ENCODE assay signal across 20 cellular contexts in the genomic region with DNA sequence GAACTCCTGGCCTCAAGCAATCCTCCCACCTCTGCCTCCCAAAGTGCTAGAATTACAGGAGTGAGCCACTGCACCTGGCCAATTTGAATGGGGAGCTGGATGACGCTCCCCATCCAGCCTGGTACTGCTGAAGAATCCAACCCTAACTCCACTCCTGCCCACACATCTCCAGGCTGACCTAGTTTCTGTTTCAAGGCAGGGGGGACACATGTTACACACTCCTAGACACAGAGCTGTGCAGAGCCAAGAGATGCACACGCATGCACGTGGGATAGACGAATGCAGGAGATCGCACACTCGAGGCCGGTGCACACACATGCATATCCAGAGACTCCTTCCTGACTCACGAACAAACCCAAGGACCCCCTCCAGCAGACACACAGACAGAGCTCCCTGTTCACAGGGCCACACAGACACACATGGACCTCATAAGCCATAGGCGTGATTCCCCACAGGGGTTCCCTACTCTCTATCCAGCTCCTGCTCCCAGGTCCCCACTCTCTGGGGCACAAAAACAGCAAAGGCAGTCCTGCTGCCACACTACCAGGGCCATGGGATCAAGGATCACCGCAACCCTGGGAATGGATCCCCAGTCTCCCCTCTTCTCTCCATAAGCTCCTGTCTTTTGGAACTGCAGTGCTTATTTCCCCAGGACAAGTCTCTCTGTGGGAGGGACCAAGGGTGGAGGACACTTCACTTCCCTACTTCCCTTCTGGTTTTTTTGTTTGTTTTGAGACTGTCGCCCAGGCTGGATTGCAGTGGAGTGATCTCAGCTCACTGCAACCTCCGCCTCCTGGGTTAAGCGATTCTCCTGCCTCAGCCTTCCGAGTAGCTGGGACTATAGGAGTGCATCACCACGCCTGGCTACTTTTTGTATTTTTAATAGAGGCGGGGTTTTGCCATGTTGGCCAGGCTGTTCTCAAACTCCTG. TPM values are rescaled to one million over a fixed set of nuclear protein-coding genes. Genes with fewer than 3 reads are reported as not detected.
A peak's percentile ranks its signal among the peaks of the same experiment; 100 is the strongest.
DNase-seq lines count a peak whose midpoint lies in the region; ATAC-seq, FAIRE-seq and TF ChIP-seq lines count a peak whose summit lies in the region.
"Had no signal": no experiment of that assay in that cellular context is flagged by ENCODE, and none has a peak within 500 bp of the region (broad histone marks: within the 10 kb centered on the region; RNA-seq: fewer than 3 reads in every experiment).

No MANE protein-coding gene starts in this region.

- H4K20me1 ChIP-seq in HepG2 (ENCODE audit: insufficient read depth, low read length): no peaks in the 10 kb centered on the region

- no peak overlapping the region for H3K4me3 Mint-ChIP-seq in natural killer cell treated with Interleukin-12 subunit alpha and Interleukin-12 subunit beta and Interleukin-15 and Interleukin-18, amount 100 ng/mL, for 72 hours
- H3K4me3 Mint-ChIP-seq: activated naive CD8-positive, alpha-beta T cell; effector memory CD8-positive, alpha-beta T cell; T-cell had no signal

- H3K9me3 ChIP-seq in HepG2 (ENCODE audit: low read length): no peaks in the 10 kb centered on the region
- H3K9me3 ChIP-seq: ovary had no signal

- no peak for TF ChIP-seq CTCF in HepG2 (CRISPR knock-in tag; IDR thresholded peaks at IDR 0.05)

- peaks cover 6 to 18% of the 10 kb centered on the region in 2 donors for H3K4me1 Mint-ChIP-seq in natural killer cell treated with Interleukin-12 subunit alpha and Interleukin-12 subunit beta and Interleukin-15 and Interleukin-18, amount 100 ng/mL, for 72 hours (ENCODE audit: low read depth in 2 of 2)

- no peaks in the 10 kb centered on the region for H3K9me3 Mint-ChIP-seq in natural killer cell treated with Interleukin-12 subunit alpha and Interleukin-12 subunit beta and Interleukin-15 and Interleukin-18, amount 100 ng/mL, for 72 hours
- H3K9me3 Mint-ChIP-seq: effector memory CD8-positive, alpha-beta T cell; T-cell had no signal

- ATAC-seq in left ventricle myocardium superior (peak; percentile 27), Right ventricle myocardium inferior (no peak), HepG2 (no peak), HG02588 (IDR thresholded peaks at IDR 0.05; ENCODE audit: unreplicated experiment) (no peak)
- no peak for ATAC-seq in natural killer cell treated with Interleukin-12 subunit alpha and Interleukin-12 subunit beta and Interleukin-15 and Interleukin-18, amount 100 ng/mL, for 72 hours
- ATAC-seq: effector memory CD8-positive, alpha-beta T cell; T-cell had no signal

- peak overlapping the region; percentile 75 for H3K27ac ChIP-seq in HepG2 (ENCODE audit: extremely low read length, insufficient read depth, low read length)
- H3K27ac ChIP-seq: ovary had no signal

- no peak for FAIRE-seq in HepG2 (lab: Jason Lieb, UNC)
- no peak for FAIRE-seq in urothelium cell line (lab: Jason Lieb, UNC)
- FAIRE-seq: bronchial epithelial cell had no signal

- in situ Hi-C loops in HepG2 (cut with HindIII; ENCODE audit: extremely low pct_ligation_motif_present, low pct_unique_long_range_greater_than_20kb): loop anchor here (10.0 kb wide), 1 partner anchor 236 kb away; the partner anchor contains the start of gene ARHGAP23

- no peak overlapping the region for H2AFZ ChIP-seq in HepG2 (ENCODE audit: low read length)

- TF ChIP-seq RAD21 in HepG2 (CRISPR knock-in tag; IDR thresholded peaks at IDR 0.05): 0 out of 2 replicates have a peak, but pooled peaks have one; percentile 19

- no peak overlapping the region for H3K27ac Mint-ChIP-seq in natural killer cell treated with Interleukin-12 subunit alpha and Interleukin-12 subunit beta and Interleukin-15 and Interleukin-18, amount 100 ng/mL, for 72 hours
- H3K27ac Mint-ChIP-seq: activated naive CD8-positive, alpha-beta T cell; effector memory CD8-positive, alpha-beta T cell had no signal

- peak overlapping the region; percentile 1; the same call in 1 of the 2 replicates for H3K4me2 ChIP-seq in HepG2 (ENCODE audit: low read depth, low read length)

- no peaks in the 10 kb centered on the region for H3K79me2 ChIP-seq in HepG2 (ENCODE audit: insufficient read depth, low read length)

- H3K36me3 ChIP-seq in HepG2 (replicated peaks in 1 of 2; ENCODE audit: control insufficient read depth in 1 of 2, insufficient read depth in 2 of 2, low read length in 2 of 2): no peaks in the 10 kb centered on the region
- H3K36me3 ChIP-seq: ovary had no signal

- CTCF ChIA-PET in HepG2 (lab: Yijun Ruan, JAX; ENCODE audit: low intra/inter-chr PET ratio, low total read pairs): interaction anchor here (1.0 to 2.8 kb wide), 2 partner anchors 54 to 76 kb away, joined by 3 to 9 read pairs; partner anchors contain the start of gene SRCIN1

- TF ChIP-seq EP300 in HepG2 (IDR thresholded peaks at IDR 0.05; ENCODE audit: low read depth in 2 of 2, low read length in 2 of 2): no peak
- no peak for TF ChIP-seq EP300 in HepG2 (CRISPR knock-in tag; IDR thresholded peaks at IDR 0.05; ENCODE audit: borderline replicate concordance)

- H3K4me3 ChIP-seq in HepG2 (replicated peaks in 1 of 3; ENCODE audit: insufficient read depth in 1 of 3, low read depth in 2 of 3, low read length in 3 of 3): no peak overlapping the region
- H3K4me3 ChIP-seq: ovary had no signal

- no peaks in the 10 kb centered on the region for H3K36me3 Mint-ChIP-seq in natural killer cell treated with Interleukin-12 subunit alpha and Interleukin-12 subunit beta and Interleukin-15 and Interleukin-18, amount 100 ng/mL, for 72 hours
- H3K36me3 Mint-ChIP-seq: activated naive CD8-positive, alpha-beta T cell; T-cell had no signal

- intact Hi-C loops in left ventricle myocardium superior (cut with micrococcal nuclease): loop anchor here (10.0 kb wide), 1 partner anchor 106 kb away; no protein-coding TSS in a partner anchor
- intact Hi-C loops in Right ventricle myocardium inferior (cut with DNase I): loop anchor here (5.0 to 10.0 kb wide), 2 partner anchors 53 to 306 kb away; partner anchors contain the start of genes SOCS7 and SRCIN1
- intact Hi-C loops in HepG2 (cut with micrococcal nuclease; ENCODE audit: unreplicated experiment): loop anchor here (10.0 kb wide), 1 partner anchor 236 kb away; the partner anchor contains the start of gene ARHGAP23

- H3K27me3 ChIP-seq in HepG2 (ENCODE audit: control insufficient read depth in 1 of 2, insufficient read depth in 2 of 2, low read length in 2 of 2): no peaks in the 10 kb centered on the region
- H3K27me3 ChIP-seq: ovary had no signal

- peaks cover 18 to 29% of the 10 kb centered on the region in 2 donors for H3K27me3 Mint-ChIP-seq in natural killer cell treated with Interleukin-12 subunit alpha and Interleukin-12 subunit beta and Interleukin-15 and Interleukin-18, amount 100 ng/mL, for 72 hours

- POLR2A ChIA-PET in HepG2 (lab: Yijun Ruan, JAX): interaction anchor here (0.6 to 9.9 kb wide), 8 partner anchors 40 to 1786 kb away, joined by 3 to 291 read pairs (median 5); partner anchors contain the start of gene SRCIN1

- WGBS in HepG2 (ENCODE audit: low lambda C conversion rate): 83% methylated on average over 16 of the region's 16 CpGs

- H3K4me1 ChIP-seq in HepG2 (ENCODE audit: insufficient read depth, low read length): peaks cover 85% of the 10 kb centered on the region

- TF ChIP-seq POLR2A in HepG2 (IDR thresholded peaks at IDR 0.05; ENCODE audit: insufficient read depth in 1 of 2, low read depth in 2 of 2, low read length in 2 of 2): no peak

- no TSS peak for BruUV-seq in HepG2 (replicated peaks; lab: Mats Ljungman, UMichigan)

- peak overlapping the region; percentile 46 for H3K9ac ChIP-seq in HepG2 (ENCODE audit: insufficient read depth, low read depth, low read length)

- DNase-seq in left ventricle myocardium superior (no peak), Right ventricle myocardium inferior (ENCODE audit: missing footprints) (no peak), NCI-H510A (lab: John Stamatoyannopoulos, UW) (peak; percentile 28), HepG2 (ENCODE audit: low spot score) (no peak), urothelium cell line (ENCODE audit: low spot score) (peak; percentile 3), NCI-H1092 (lab: John Stamatoyannopoulos, UW) (no peak)
- no peak for DNase-seq in natural killer cell treated with Interleukin-12 subunit alpha and Interleukin-12 subunit beta and Interleukin-15 and Interleukin-18, amount 100 ng/mL, for 72 hours (ENCODE audit: low spot score)
- DNase-seq: activated CD4-positive, alpha-beta T cell treated with anti-CD3 and anti-CD28 coated beads for 1 hour; DMS 273 treated with DMSO at 0.1 percent for 48 hours; effector memory CD8-positive, alpha-beta T cell; midbrain; NCI-H1105 treated with DMSO at 0.1 percent for 48 hours; NCI-H446 treated with DMSO at 0.1 percent for 48 hours; T-cell had no signal

RNA-seq across cellular contexts. Expression of gene EPOP, which starts 14.4 kb away (rescaled TPM):
- 0.57 TPM for total RNA-seq in left ventricle myocardium superior
- total RNA-seq in Right ventricle myocardium inferior: 0.51 TPM
- total RNA-seq in HepG2 (2016; rRNA removed; fragmentation: Illumina TruSeq; extraction: Trizol): 29.0 and 37.8 TPM in 2 replicates
- 20.7 and 21.2 TPM in 2 replicates for total RNA-seq in HepG2 (2016; cell fraction: cytosol; rRNA removed; fragmentation: Illumina TruSeq; extraction: Trizol; ENCODE audit: low read depth)
- 22.9 and 36.8 TPM in 2 replicates for total RNA-seq in HepG2 (2016; cell fraction: insoluble cytoplasmic fraction; rRNA removed; fragmentation: Illumina TruSeq; extraction: Trizol)
- total RNA-seq in HepG2 (2016; cell fraction: membrane; rRNA removed; fragmentation: Illumina TruSeq; extraction: Trizol): 65.8 and 69.1 TPM in 2 replicates
- 17.6 and 17.8 TPM in 2 replicates for total RNA-seq in HepG2 (2016; cell fraction: nucleus; rRNA removed; fragmentation: Illumina TruSeq; extraction: Trizol)
- polyA plus RNA-seq in HepG2 (2011; rRNA removed): 13.9 and 14.7 TPM in 2 replicates
- 14.1 and 17.0 TPM in 2 replicates for polyA plus RNA-seq in HepG2 (2011; cell fraction: cytosol; rRNA removed)
- 10.9 and 12.1 TPM in 2 replicates for polyA plus RNA-seq in HepG2 (2011; cell fraction: nucleus; rRNA removed)
- polyA plus RNA-seq in HepG2 (2012): 17.9 and 19.9 TPM in 2 replicates
- 26.4 and 26.9 TPM in 2 replicates for polyA plus RNA-seq in HepG2 (2016; cell fraction: cytosol; fragmentation: Illumina TruSeq; extraction: Trizol; ENCODE audit: low read depth)
- 46.7 and 55.1 TPM in 2 replicates for polyA plus RNA-seq in HepG2 (2016; cell fraction: insoluble cytoplasmic fraction; fragmentation: Illumina TruSeq; extraction: Trizol; ENCODE audit: low read depth)
- polyA plus RNA-seq in HepG2 (2016; cell fraction: membrane; fragmentation: Illumina TruSeq; extraction: Trizol; ENCODE audit: low read depth): 71.4 and 76.4 TPM in 2 replicates
- 43.8 and 45.7 TPM in 2 replicates for polyA plus RNA-seq in HepG2 (2016; cell fraction: nucleus; fragmentation: Illumina TruSeq; extraction: Trizol; ENCODE audit: insufficient read depth, low read depth)
- 4.2 and 17.4 TPM in 2 replicates for polyA minus RNA-seq in HepG2 (2011; rRNA and poly(A)+ RNA removed; ENCODE audit: low replicate concordance)
- 14.9 and 17.2 TPM in 2 replicates for polyA minus RNA-seq in HepG2 (2011; cell fraction: cytosol; rRNA and poly(A)+ RNA removed)
- 5.9 and 6.3 TPM in 2 replicates for polyA minus RNA-seq in HepG2 (2011; cell fraction: nucleus; rRNA and poly(A)+ RNA removed)
- 10 to 100 TPM; 20.5 to 41.0 TPM for total RNA-seq in natural killer cell treated with Interleukin-12 subunit alpha and Interleukin-12 subunit beta and Interleukin-15 and Interleukin-18, amount 100 ng/mL, for 72 hours

RNA-seq across cellular contexts. Expression of gene MLLT6, which starts 44.7 kb away (rescaled TPM):
- 88.0 TPM for total RNA-seq in left ventricle myocardium superior
- 71.1 TPM for total RNA-seq in Right ventricle myocardium inferior
- total RNA-seq in HepG2 (2016; rRNA removed; fragmentation: Illumina TruSeq; extraction: Trizol): 27.6 and 50.7 TPM in 2 replicates
- 41.1 and 41.6 TPM in 2 replicates for total RNA-seq in HepG2 (2016; cell fraction: cytosol; rRNA removed; fragmentation: Illumina TruSeq; extraction: Trizol; ENCODE audit: low read depth)
- total RNA-seq in HepG2 (2016; cell fraction: insoluble cytoplasmic fraction; rRNA removed; fragmentation: Illumina TruSeq; extraction: Trizol): 23.9 and 54.9 TPM in 2 replicates
- 44.6 and 48.3 TPM in 2 replicates for total RNA-seq in HepG2 (2016; cell fraction: membrane; rRNA removed; fragmentation: Illumina TruSeq; extraction: Trizol)
- total RNA-seq in HepG2 (2016; cell fraction: nucleus; rRNA removed; fragmentation: Illumina TruSeq; extraction: Trizol): 51.1 and 58.3 TPM in 2 replicates
- polyA plus RNA-seq in HepG2 (2011; rRNA removed): 69.5 TPM in 2 replicates
- 20.9 and 26.0 TPM in 2 replicates for polyA plus RNA-seq in HepG2 (2011; cell fraction: cytosol; rRNA removed)
- polyA plus RNA-seq in HepG2 (2011; cell fraction: nucleus; rRNA removed): 261 and 305 TPM in 2 replicates
- polyA plus RNA-seq in HepG2 (2012): 56.0 and 70.4 TPM in 2 replicates
- polyA plus RNA-seq in HepG2 (2016; cell fraction: cytosol; fragmentation: Illumina TruSeq; extraction: Trizol; ENCODE audit: low read depth): 2.1 and 3.2 TPM in 2 replicates
- polyA plus RNA-seq in HepG2 (2016; cell fraction: insoluble cytoplasmic fraction; fragmentation: Illumina TruSeq; extraction: Trizol; ENCODE audit: low read depth): 25.3 and 28.2 TPM in 2 replicates
- 10.7 and 10.9 TPM in 2 replicates for polyA plus RNA-seq in HepG2 (2016; cell fraction: membrane; fragmentation: Illumina TruSeq; extraction: Trizol; ENCODE audit: low read depth)
- 142 and 147 TPM in 2 replicates for polyA plus RNA-seq in HepG2 (2016; cell fraction: nucleus; fragmentation: Illumina TruSeq; extraction: Trizol; ENCODE audit: insufficient read depth, low read depth)
- 89.8 and 99.9 TPM in 2 replicates for polyA minus RNA-seq in HepG2 (2011; rRNA and poly(A)+ RNA removed; ENCODE audit: low replicate concordance)
- polyA minus RNA-seq in HepG2 (2011; cell fraction: cytosol; rRNA and poly(A)+ RNA removed): 29.2 and 32.2 TPM in 2 replicates
- 156 and 194 TPM in 2 replicates for polyA minus RNA-seq in HepG2 (2011; cell fraction: nucleus; rRNA and poly(A)+ RNA removed)
- total RNA-seq in natural killer cell treated with Interleukin-12 subunit alpha and Interleukin-12 subunit beta and Interleukin-15 and Interleukin-18, amount 100 ng/mL, for 72 hours: 100 to 1,000 TPM; 319 to 324 TPM

RNA-seq across cellular contexts. Expression of gene SRCIN1, which starts 54.6 kb away (rescaled TPM):
- total RNA-seq in left ventricle myocardium superior (1.4 TPM), Right ventricle myocardium inferior (1.4 TPM), HepG2 (2016; rRNA removed; fragmentation: Illumina TruSeq; extraction: Trizol) (0.90 and 1.2 TPM in 2 replicates)
- 0.26 and 0.30 TPM in 2 replicates for total RNA-seq in HepG2 (2016; cell fraction: cytosol; rRNA removed; fragmentation: Illumina TruSeq; extraction: Trizol; ENCODE audit: low read depth)
- 0.76 and 1.4 TPM in 2 replicates for total RNA-seq in HepG2 (2016; cell fraction: insoluble cytoplasmic fraction; rRNA removed; fragmentation: Illumina TruSeq; extraction: Trizol)
- 0.43 and 1.00 TPM in 2 replicates for total RNA-seq in HepG2 (2016; cell fraction: membrane; rRNA removed; fragmentation: Illumina TruSeq; extraction: Trizol)
- total RNA-seq in HepG2 (2016; cell fraction: nucleus; rRNA removed; fragmentation: Illumina TruSeq; extraction: Trizol): 2.5 and 3.1 TPM in 2 replicates
- polyA plus RNA-seq in HepG2 (2011; rRNA removed): 9.6 and 19.8 TPM in 2 replicates
- polyA plus RNA-seq in HepG2 (2011; cell fraction: cytosol; rRNA removed): 2.9 and 4.8 TPM in 2 replicates
- 128 and 143 TPM in 2 replicates for polyA plus RNA-seq in HepG2 (2011; cell fraction: nucleus; rRNA removed)
- polyA plus RNA-seq in HepG2 (2012): 9.9 and 11.0 TPM in 2 replicates
- 0.26 and 0.32 TPM in 2 replicates for polyA plus RNA-seq in HepG2 (2016; cell fraction: cytosol; fragmentation: Illumina TruSeq; extraction: Trizol; ENCODE audit: low read depth)
- polyA plus RNA-seq in HepG2 (2016; cell fraction: insoluble cytoplasmic fraction; fragmentation: Illumina TruSeq; extraction: Trizol; ENCODE audit: low read depth): 1.0 and 2.4 TPM in 2 replicates
- 0.64 and 0.68 TPM in 2 replicates for polyA plus RNA-seq in HepG2 (2016; cell fraction: membrane; fragmentation: Illumina TruSeq; extraction: Trizol; ENCODE audit: low read depth)
- 13.9 and 14.2 TPM in 2 replicates for polyA plus RNA-seq in HepG2 (2016; cell fraction: nucleus; fragmentation: Illumina TruSeq; extraction: Trizol; ENCODE audit: insufficient read depth, low read depth)
- 2.4 and 22.5 TPM in 2 replicates for polyA minus RNA-seq in HepG2 (2011; rRNA and poly(A)+ RNA removed; ENCODE audit: low replicate concordance)
- polyA minus RNA-seq in HepG2 (2011; cell fraction: cytosol; rRNA and poly(A)+ RNA removed): 5.7 and 10.1 TPM in 2 replicates
- 22.4 and 24.7 TPM in 2 replicates for polyA minus RNA-seq in HepG2 (2011; cell fraction: nucleus; rRNA and poly(A)+ RNA removed)
- total RNA-seq in natural killer cell treated with Interleukin-12 subunit alpha and Interleukin-12 subunit beta and Interleukin-15 and Interleukin-18, amount 100 ng/mL, for 72 hours: under 1 TPM; 0.05 to 0.28 TPM
- total RNA-seq: fibroblast of villous mesenchyme had no signal
- polyA plus RNA-seq: AG04450 had no signal

Comparison
In these comparisons a context has a peak if more than half of its experiments do, and no peak if none do; other contexts are left out.
1. DNase-seq: peak in NCI-H510A (single experiment) and urothelium cell line (single experiment); none in left ventricle myocardium superior (single experiment), Right ventricle myocardium inferior (single experiment), HepG2 (single experiment), NCI-H1092 (single experiment) and natural killer cell treated with Interleukin-12 subunit alpha and Interleukin-12 subunit beta and Interleukin-15 and Interleukin-18, amount 100 ng/mL, for 72 hours (single experiment).
2. RNA of gene EPOP, which starts 14.4 kb away (total RNA-seq): 20.5 to 41.0 TPM in natural killer cell treated with Interleukin-12 subunit alpha and Interleukin-12 subunit beta and Interleukin-15 and Interleukin-18, amount 100 ng/mL, for 72 hours and 17.6 to 69.1 TPM in HepG2; 0.57 TPM in left ventricle myocardium superior (single experiment) and 0.51 TPM in Right ventricle myocardium inferior (single experiment); every median in the first group is over 10 times any median in the second.